In the genomic region with DNA sequence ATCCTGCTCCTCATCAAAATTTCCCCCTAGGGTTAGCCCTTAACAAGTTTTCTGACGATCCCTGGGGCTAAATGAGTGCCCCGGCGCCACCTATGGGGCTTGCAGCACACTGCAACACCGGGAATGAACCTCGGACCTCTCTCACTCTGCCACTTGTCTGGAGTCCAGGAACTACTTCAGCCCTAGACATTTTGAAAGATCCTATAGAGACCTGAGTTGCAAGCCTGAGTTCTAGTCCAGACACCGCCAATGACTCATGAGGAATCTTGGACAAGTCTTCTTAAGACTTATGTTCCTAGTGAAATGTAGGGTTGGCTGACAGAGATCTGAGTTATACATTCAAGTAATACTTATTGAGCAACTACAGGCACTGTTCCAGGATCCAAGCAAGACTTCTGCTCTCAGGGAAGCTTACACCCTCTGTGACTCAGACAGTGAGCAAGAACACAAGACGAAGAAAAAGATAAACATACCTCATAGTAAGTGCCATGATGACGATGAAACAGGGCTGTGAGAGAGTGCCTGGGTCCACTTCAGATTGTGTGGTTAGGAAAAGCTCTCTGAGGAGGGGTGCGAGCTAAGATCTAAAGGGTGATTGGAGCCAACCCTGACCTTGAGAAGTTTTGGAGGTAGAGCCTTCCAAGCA, we compare ENCODE assay signal across 8 cellular contexts. TPM values are rescaled to one million over a fixed set of nuclear protein-coding genes. Genes with fewer than 3 reads are reported as not detected.
DNase-seq lines count a peak whose midpoint lies in the region; ATAC-seq and TF ChIP-seq lines count a peak whose summit lies in the region.

No MANE protein-coding gene starts in this region.

- DNase-seq in Calu3 (peak; percentile 54), GM19238 (ENCODE audit: insufficient read length, low spot score) (peak; percentile 32), Panc1 (ENCODE audit: low read depth, low spot score) (peak; percentile 99), body of pancreas (peak; percentile 55 to 69 (median 64)), left lung (peak; percentile 70 to 84)
- DNase-seq in stimulated activated naive CD8-positive, alpha-beta T cell treated with anti-CD3 and anti-CD28 coated beads, Interleukin-15, Interleukin-2, amounts not matched to agents 100 U/mL and 50 U/mL, for 24 hours: peak; percentile 55
- DNase-seq in activated T-helper 2 cell treated with anti-CD3 and anti-CD28 coated beads, Interferon-gamma antibody, Interleukin-2, Interleukin-4, amounts not matched to agents 10 μg/mL and 5 μg/mL and 100 μg/mL, durations not matched to agents 14 hours and 24 hours and 36 hours (ENCODE audit: low spot score): no peak

- intact Hi-C loops in Calu3 (cut with micrococcal nuclease; ENCODE audit: unreplicated experiment) (no loop called here), Panc1 (cut with micrococcal nuclease; ENCODE audit: unreplicated experiment) (no loop called here), body of pancreas (cut with DNase I) (no loop called here), left lung (cut with DNase I) (no loop called here)
- intact Hi-C loops in activated T-helper 2 cell treated with anti-CD3 and anti-CD28 coated beads, Interferon-gamma antibody, Interleukin-2, Interleukin-4, amounts not matched to agents 10 μg/mL and 5 μg/mL and 100 μg/mL, durations not matched to agents 14 hours and 24 hours and 36 hours (cut with micrococcal nuclease): no loop called here

- no peak overlapping the region for H3K27ac ChIP-seq in Panc1 (ENCODE audit: low read length)
- no peak overlapping the region for H3K27ac ChIP-seq in body of pancreas
- H3K27ac ChIP-seq in left lung: peak overlapping the region; percentile 46 to 68

- no peaks in the 10 kb centered on the region for H3K36me3 Mint-ChIP-seq in Calu3 (ENCODE audit: insufficient read depth, unreplicated experiment)
- H3K36me3 Mint-ChIP-seq in activated T-helper 2 cell treated with anti-CD3 and anti-CD28 coated beads, Interferon-gamma antibody, Interleukin-2, Interleukin-4, amounts not matched to agents 10 μg/mL and 5 μg/mL and 100 μg/mL, durations not matched to agents 14 hours and 24 hours and 36 hours (ENCODE audit: low read depth): no peaks in the 10 kb centered on the region

- H3K4me1 Mint-ChIP-seq in Calu3 (ENCODE audit: low read depth, unreplicated experiment): peaks cover 12% of the 10 kb centered on the region
- H3K4me1 Mint-ChIP-seq in activated T-helper 2 cell treated with anti-CD3 and anti-CD28 coated beads, Interferon-gamma antibody, Interleukin-2, Interleukin-4, amounts not matched to agents 10 μg/mL and 5 μg/mL and 100 μg/mL, durations not matched to agents 14 hours and 24 hours and 36 hours (ENCODE audit: low read depth): peaks cover 4% of the 10 kb centered on the region

- 17 to 18% methylated on average over 8 to 9 of the region's 9 CpGs for WGBS in body of pancreas, 2 donors

- in situ Hi-C loops in Panc1 (cut with HindIII; ENCODE audit: low pct_unique_long_range_greater_than_20kb, low sequenced_read_pairs): no loop called here

- H3K27ac Mint-ChIP-seq in Calu3 (ENCODE audit: unreplicated experiment): no peak overlapping the region
- no peak overlapping the region for H3K27ac Mint-ChIP-seq in activated T-helper 2 cell treated with anti-CD3 and anti-CD28 coated beads, Interferon-gamma antibody, Interleukin-2, Interleukin-4, amounts not matched to agents 10 μg/mL and 5 μg/mL and 100 μg/mL, durations not matched to agents 14 hours and 24 hours and 36 hours

- peaks cover 1% of the 10 kb centered on the region for H3K27me3 Mint-ChIP-seq in Calu3 (ENCODE audit: unreplicated experiment)
- H3K27me3 Mint-ChIP-seq in activated T-helper 2 cell treated with anti-CD3 and anti-CD28 coated beads, Interferon-gamma antibody, Interleukin-2, Interleukin-4, amounts not matched to agents 10 μg/mL and 5 μg/mL and 100 μg/mL, durations not matched to agents 14 hours and 24 hours and 36 hours (ENCODE audit: low read depth): peaks cover 21% of the 10 kb centered on the region

- ATAC-seq in HG03354 (IDR thresholded peaks at IDR 0.05; ENCODE audit: poor library complexity, severe bottlenecking, unreplicated experiment): peak; percentile 90
- ATAC-seq in Panc1: peak; percentile 81
- ATAC-seq in body of pancreas: peak; percentile 84
- ATAC-seq in left lung: peak; percentile 89
- peak; percentile 73 for ATAC-seq in stimulated activated naive CD8-positive, alpha-beta T cell treated with anti-CD3 and anti-CD28 coated beads, Interleukin-15, Interleukin-2, amounts not matched to agents 100 U/mL and 50 U/mL, for 24 hours

- peak; percentile 62 for TF ChIP-seq CTCF in Calu3 (IDR thresholded peaks at IDR 0.05; ENCODE audit: unreplicated experiment)
- peak; percentile 97 for TF ChIP-seq CTCF in Panc1 (IDR thresholded peaks at IDR 0.05)
- peak; percentile 47 to 65 (median 55) for TF ChIP-seq CTCF in body of pancreas (IDR thresholded peaks at IDR 0.05)
- TF ChIP-seq CTCF in left lung (IDR thresholded peaks at IDR 0.05): peak; percentile 41 to 71

- H3K36me3 ChIP-seq in Panc1 (ENCODE audit: control insufficient read depth, insufficient read depth, low read length): no peaks in the 10 kb centered on the region
- H3K36me3 ChIP-seq in body of pancreas (replicated peaks in 1 of 2; ENCODE audit: insufficient read depth in 1 of 2, low read depth in 2 of 2): no peaks in the 10 kb centered on the region
- no peaks in the 10 kb centered on the region for H3K36me3 ChIP-seq in left lung

- no peak overlapping the region for H3K4me3 ChIP-seq in Panc1 (ENCODE audit: low read depth in 2 of 2, low read length in 2 of 2)
- no peak overlapping the region for H3K4me3 ChIP-seq in body of pancreas
- H3K4me3 ChIP-seq in left lung: no peak overlapping the region

- no TSS peak for BruUV-seq in Calu3 (replicated peaks; lab: Mats Ljungman, UMichigan)
- no TSS peak for BruUV-seq in Panc1 (replicated peaks; lab: Mats Ljungman, UMichigan)

- TF ChIP-seq POLR2A in body of pancreas (IDR thresholded peaks at IDR 0.05): no peak

- H3K27me3 ChIP-seq in Panc1 (ENCODE audit: control insufficient read depth, insufficient read depth, low read length): peaks cover 2% of the 10 kb centered on the region; the same call in 1 of the 2 replicates
- no peaks in the 10 kb centered on the region for H3K27me3 ChIP-seq in body of pancreas
- H3K27me3 ChIP-seq in left lung: no peaks in the 10 kb centered on the region

- H3K4me3 Mint-ChIP-seq in Calu3 (ENCODE audit: low read depth, unreplicated experiment): no peak overlapping the region
- no peak overlapping the region for H3K4me3 Mint-ChIP-seq in activated T-helper 2 cell treated with anti-CD3 and anti-CD28 coated beads, Interferon-gamma antibody, Interleukin-2, Interleukin-4, amounts not matched to agents 10 μg/mL and 5 μg/mL and 100 μg/mL, durations not matched to agents 14 hours and 24 hours and 36 hours (ENCODE audit: low read depth)

- POLR2A ChIA-PET in Panc1 (lab: Charles Lee): no interaction called here

- H3K4me1 ChIP-seq in Panc1 (ENCODE audit: control insufficient read depth, insufficient read depth, low read length) (no peaks in the 10 kb centered on the region), body of pancreas (peaks cover 8% of the 10 kb centered on the region), left lung (peaks cover 0 to 6% of the 10 kb centered on the region in 2 donors)

- CTCF ChIA-PET in Calu3 (lab: Charles Lee): no interaction called here
- CTCF ChIA-PET in Panc1 (lab: Charles Lee): no interaction called here

- no peaks in the 10 kb centered on the region for H3K9me3 Mint-ChIP-seq in Calu3 (ENCODE audit: low read depth, unreplicated experiment)
- H3K9me3 Mint-ChIP-seq in activated T-helper 2 cell treated with anti-CD3 and anti-CD28 coated beads, Interferon-gamma antibody, Interleukin-2, Interleukin-4, amounts not matched to agents 10 μg/mL and 5 μg/mL and 100 μg/mL, durations not matched to agents 14 hours and 24 hours and 36 hours: no peaks in the 10 kb centered on the region

- no peaks in the 10 kb centered on the region for H3K9me3 ChIP-seq in Panc1 (ENCODE audit: control insufficient read depth, insufficient read depth, low read depth, low read length)
- no peaks in the 10 kb centered on the region for H3K9me3 ChIP-seq in body of pancreas
- H3K9me3 ChIP-seq in left lung: no peaks in the 10 kb centered on the region

RNA-seq across cellular contexts. Expression of a gene that starts 10.2 kb away (rescaled TPM):
- 1.7 and 3.0 TPM in 2 replicates for total RNA-seq in Calu3 (2022)
- 3.9 TPM for total RNA-seq in Panc1 (2021; ENCODE audit: unreplicated experiment)
- 1.5 TPM for polyA plus RNA-seq in Panc1 (2012; ENCODE audit: insufficient read length)
- 10 to 100 TPM in 1 of 2 donors, 1 to 10 TPM in 1; 7.3 to 14.8 TPM for total RNA-seq in body of pancreas
- 10 to 100 TPM; 16.6 to 16.9 TPM for total RNA-seq in left lung
- 0.11 and 0.62 TPM in 2 replicates for total RNA-seq in activated T-helper 2 cell treated with anti-CD3 and anti-CD28 coated beads, Interferon-gamma antibody, Interleukin-2, Interleukin-4, amounts not matched to agents 10 μg/mL and 5 μg/mL and 100 μg/mL, durations not matched to agents 14 hours and 24 hours and 36 hours

Comparison
In these comparisons a context has a peak if more than half of its experiments do, and no peak if none do; other contexts are left out.
1. H3K27ac ChIP-seq: peak in left lung (2 of 2); none in Panc1 (single experiment) and body of pancreas (0 of 4).
2. Peak in every context shown above with its lines, with median percentiles within 50 percentile points of each other: CTCF ChIP-seq and ATAC-seq.